ENCODE assay signal across 8 cellular contexts in the genomic region with DNA sequence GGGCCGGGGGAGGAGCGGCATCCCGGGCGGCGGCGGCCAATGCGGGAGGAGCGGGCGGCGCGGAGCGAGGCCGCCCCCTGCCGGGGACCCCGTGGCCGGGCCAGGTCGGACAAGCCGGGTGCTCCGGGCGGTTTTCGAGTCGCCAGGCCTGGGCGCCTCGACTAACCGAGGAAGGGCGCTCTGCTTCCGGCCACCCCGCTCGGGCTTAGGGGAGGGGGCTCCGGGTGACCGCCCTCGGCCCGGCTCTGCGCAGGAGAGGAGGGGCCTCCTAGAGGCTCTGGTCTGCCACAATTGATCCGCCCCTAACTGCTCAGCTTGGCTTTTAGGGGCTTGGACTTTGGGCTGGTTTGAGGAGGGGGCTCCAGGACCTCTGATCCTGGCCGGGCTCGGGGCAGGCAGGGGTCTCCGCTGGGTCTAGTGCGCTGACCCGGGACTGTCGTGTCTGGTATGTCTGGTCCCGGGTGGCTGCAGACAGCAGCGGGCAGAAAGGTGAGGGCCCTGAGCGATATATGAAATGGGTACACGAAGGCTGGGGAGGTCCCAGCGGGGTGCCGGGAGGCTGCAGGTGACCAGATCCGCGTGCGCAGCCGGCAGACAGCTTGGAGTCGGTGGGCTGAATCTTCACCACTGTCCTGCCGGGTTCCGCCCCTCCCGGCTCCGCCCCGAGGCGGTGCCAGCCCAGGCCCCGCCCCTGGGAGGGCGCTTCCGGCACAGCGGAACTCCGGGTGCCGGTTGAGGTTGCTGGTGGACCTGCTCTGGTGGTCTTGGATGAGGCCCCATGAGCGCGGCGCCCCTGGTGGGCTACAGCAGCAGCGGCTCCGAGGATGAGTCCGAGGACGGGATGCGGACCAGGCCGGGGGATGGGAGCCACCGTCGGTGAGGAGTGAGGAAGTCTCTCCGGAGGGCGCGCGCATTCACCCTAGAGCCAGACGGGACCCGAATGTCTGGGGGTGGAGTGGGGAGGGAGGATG. TPM values are rescaled to one million over a fixed set of nuclear protein-coding genes. Genes with fewer than 3 reads are reported as not detected.
A peak's percentile ranks its signal among the peaks of the same experiment; 100 is the strongest.
DNase-seq lines count a peak whose midpoint lies in the region; ATAC-seq and TF ChIP-seq lines count a peak whose summit lies in the region.

Gene USB1 (plus strand): TSS at position 702 of the 971 bp plus-strand sequence. CDS start 77 bp downstream, at position 779.

- intact Hi-C loops in heart right ventricle (cut with DNase I) = loop anchor here in 8 of 10 donors (1.0 to 10.0 kb wide), 14 partner anchors 94 to 426 kb away; partner anchors contain the start of gene KIFC3 (in 2 of the 8)
- intact Hi-C loops in prostate gland (cut with DNase I) = loop anchor here (2.0 to 5.0 kb wide), 3 partner anchors 102 to 424 kb away; no protein-coding TSS in a partner anchor

- DNase-seq in HAP-1 (ENCODE audit: low spot score in 2 of 2) (peak; percentile 69 to 91), MG63 (peak; percentile 94), SW 1271 (lab: John Stamatoyannopoulos, UW) (peak; percentile 46 to 56), heart right ventricle (peak; percentile 86 to 92), prostate gland (ENCODE audit: low spot score) (peak; percentile 83)

- H3K9me3 ChIP-seq in HAP-1 (no peaks in the 10 kb centered on the region), MG63 (no peaks in the 10 kb centered on the region), heart right ventricle (no peaks in the 10 kb centered on the region), prostate gland (no peaks in the 10 kb centered on the region)

- H3K4me1 ChIP-seq in HAP-1 = peaks cover 5% of the 10 kb centered on the region; the same call in 1 of the 2 replicates
- peaks cover 6 to 53% (median 33%) of the 10 kb centered on the region in 9 donors for H3K4me1 ChIP-seq in heart right ventricle
- H3K4me1 ChIP-seq in prostate gland (replicated peaks) = peaks cover 10% of the 10 kb centered on the region
- H3K4me1 ChIP-seq in urinary bladder (ENCODE audit: insufficient read depth) = no peaks in the 10 kb centered on the region

- H3K4me3 ChIP-seq in HAP-1 (peak within 1 kb of the TSS; percentile 81), MG63 (peak within 1 kb of the TSS; percentile 99), heart right ventricle (peak within 1 kb of the TSS; percentile 57 to 97 (median 72)), prostate gland (peak within 1 kb of the TSS; percentile 71 to 82), urinary bladder (ENCODE audit: low read depth, low read length) (peak within 1 kb of the TSS; percentile 75)

- peaks cover 26% of the 10 kb centered on the region for H3K36me3 ChIP-seq in HAP-1 (replicated peaks)
- H3K36me3 ChIP-seq in MG63 = peaks cover 49% of the 10 kb centered on the region
- peaks cover 0 to 54% (median 18%) of the 10 kb centered on the region in 9 donors for H3K36me3 ChIP-seq in heart right ventricle
- H3K36me3 ChIP-seq in prostate gland = peaks cover 8 to 19% of the 10 kb centered on the region in 2 donors
- H3K36me3 ChIP-seq in urinary bladder (ENCODE audit: insufficient read depth) = no peaks in the 10 kb centered on the region

- WGBS in adipose tissue, 3 donors = 0 to 1% (median 1%) methylated on average over 64 to 80 of the region's 81 CpGs
- WGBS in heart right ventricle, 2 donors = 0 to 1% methylated on average over 56 to 81 of the region's 81 CpGs
- WGBS in prostate gland = 2% methylated on average over 68 of the region's 81 CpGs
- WGBS in urinary bladder = under 1% methylated on average over 79 of the region's 81 CpGs

- TF ChIP-seq CTCF in heart right ventricle (IDR thresholded peaks at IDR 0.05) = peak; percentile 58 to 91 (median 80)
- peak; percentile 73 to 83 (median 80) for TF ChIP-seq CTCF in prostate gland (IDR thresholded peaks at IDR 0.05)

- in situ Hi-C loops in HAP-1 (cut with MboI; ENCODE audit: low sequenced_read_pairs) = no loop called here

- H3K27me3 ChIP-seq in HAP-1 (ENCODE audit: low read depth) = no peaks in the 10 kb centered on the region; the same call in 1 of the 2 replicates
- H3K27me3 ChIP-seq in MG63 = no peaks in the 10 kb centered on the region
- no peaks in the 10 kb centered on the region for H3K27me3 ChIP-seq in heart right ventricle
- H3K27me3 ChIP-seq in prostate gland (replicated peaks; ENCODE audit: insufficient read depth) = no peaks in the 10 kb centered on the region

- peak within 1 kb of the TSS; percentile 26 for H3K27ac ChIP-seq in adipose tissue (ENCODE audit: low read depth, low read length)
- H3K27ac ChIP-seq in heart right ventricle = peak within 1 kb of the TSS; percentile 86 to 97 (median 92)
- peak within 1 kb of the TSS; percentile 75 to 79 for H3K27ac ChIP-seq in prostate gland
- peak within 1 kb of the TSS; percentile 85 for H3K27ac ChIP-seq in urinary bladder (ENCODE audit: low read depth)

- TF ChIP-seq POLR2A in GM10847 (IDR thresholded peaks at IDR 0.05; ENCODE audit: extremely low read depth, insufficient read length) (peak; percentile 79), prostate gland (IDR thresholded peaks at IDR 0.05) (peak; percentile 65)

- peak; percentile 92 to 98 (median 95) for ATAC-seq in heart right ventricle

RNA-seq across cellular contexts. Expression of gene USB1, which starts in this region (rescaled TPM):
- total RNA-seq in MG63 (2014; rRNA removed; shearing (Covaris generic); ENCODE audit: low replicate concordance) = 17.9 and 23.9 TPM in 2 replicates
- polyA plus RNA-seq in adipose tissue (10 to 100 TPM; 11.8 to 35.0 (median 25.1) TPM), heart right ventricle (10 to 100 TPM; 23.6 to 44.3 TPM), urinary bladder (55.3 TPM)
- total RNA-seq in heart right ventricle (10 to 100 TPM; 21.1 to 39.2 (median 31.5) TPM), prostate gland (10 to 100 TPM; 22.6 to 74.1 TPM), urinary bladder (7.6 TPM)

Comparison
In these comparisons a context has a peak if more than half of its experiments do, and no peak if none do; other contexts are left out.
1. Peak in every context shown above with its lines: DNase-seq, ATAC-seq, H3K4me3 ChIP-seq and H3K27ac ChIP-seq.
2. H3K27ac ChIP-seq: peak in every context shown above with its lines; median percentile 92 in heart right ventricle; 85 in urinary bladder; 77 in prostate gland; 26 in adipose tissue.